8 cellular contexts compared by ENCODE assay signal in the genomic region with DNA sequence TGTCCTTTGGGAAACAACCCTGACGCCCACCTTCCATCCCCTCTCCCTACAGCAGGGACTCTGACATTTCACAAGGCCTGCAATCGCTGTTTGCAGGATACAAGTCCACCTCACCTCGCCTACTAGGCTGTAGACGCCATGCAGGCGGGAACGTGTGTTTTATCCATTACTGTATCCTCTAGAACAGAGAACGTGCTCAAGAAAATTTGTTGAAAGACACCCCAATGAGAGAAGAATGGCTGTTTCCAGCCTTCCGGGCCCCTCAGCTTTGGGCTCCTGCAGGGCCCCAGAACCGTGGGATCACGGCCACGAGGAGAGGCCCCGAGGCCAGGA. TPM values are rescaled to one million over a fixed set of nuclear protein-coding genes. Genes with fewer than 3 reads are reported as not detected.
A peak's percentile ranks its signal among the peaks of the same experiment; 100 is the strongest.
DNase-seq lines count a peak whose midpoint lies in the region; ATAC-seq and TF ChIP-seq lines count a peak whose summit lies in the region.

No MANE protein-coding gene starts in this region.

- H3K27me3 ChIP-seq in CD4-positive, CD25-positive, alpha-beta regulatory T cell (ENCODE audit: control insufficient read depth, insufficient read depth, low read length): no peaks in the 10 kb centered on the region
- H3K27me3 ChIP-seq in dorsolateral prefrontal cortex: no peaks in the 10 kb centered on the region

- no peaks in the 10 kb centered on the region for H3K9me3 ChIP-seq in CD4-positive, CD25-positive, alpha-beta regulatory T cell (ENCODE audit: control insufficient read depth in 2 of 2, low read length in 2 of 2)

- intact Hi-C loops in dorsolateral prefrontal cortex (cut with DNase I): loop anchor here (2.0 to 10.0 kb wide), 5 partner anchors 33 to 245 kb away; partner anchors contain the start of gene BTBD17 (in 1 of the 2)

- peak; percentile 9 for TF ChIP-seq POLR2A in NB4 (IDR thresholded peaks at IDR 0.05; ENCODE audit: extremely low read depth, insufficient read length)

- H3K36me3 Mint-ChIP-seq in CD4-positive, CD25-positive, alpha-beta regulatory T cell: peaks cover 16% of the 10 kb centered on the region
- peaks cover 30% of the 10 kb centered on the region for H3K36me3 Mint-ChIP-seq in nephron (ENCODE audit: low read depth)

- no peak for TF ChIP-seq CTCF in NB4 (IDR thresholded peaks at IDR 0.05; ENCODE audit: low read depth, low read length)
- TF ChIP-seq CTCF in dorsolateral prefrontal cortex (IDR thresholded peaks at IDR 0.05 in 54 of 56, conservative IDR thresholded peaks at IDR 0.05 in 2 of 56; ENCODE audit: low read depth in 1 of 56, partially characterized antibody in 56 of 56): no peak
- no peak for TF ChIP-seq CTCF in nephron (IDR thresholded peaks at IDR 0.05; ENCODE audit: unreplicated experiment in 3 of 3)

- H3K4me1 ChIP-seq in CD4-positive, CD25-positive, alpha-beta regulatory T cell (ENCODE audit: control insufficient read depth, insufficient read depth, low read length, poor library complexity, severe bottlenecking): peaks cover 55% of the 10 kb centered on the region

- peaks cover 32% of the 10 kb centered on the region for H3K36me3 ChIP-seq in CD4-positive, CD25-positive, alpha-beta regulatory T cell (ENCODE audit: control insufficient read depth, insufficient read depth, low read length)

- no peak overlapping the region for H3K27ac ChIP-seq in CD4-positive, CD25-positive, alpha-beta regulatory T cell (ENCODE audit: insufficient read depth, low read length, poor library complexity, severe bottlenecking)
- H3K27ac ChIP-seq in dorsolateral prefrontal cortex: peak overlapping the region; percentile 51 to 98 (median 93)

- no peaks in the 10 kb centered on the region for H3K27me3 Mint-ChIP-seq in CD4-positive, CD25-positive, alpha-beta regulatory T cell
- peaks cover 4% of the 10 kb centered on the region for H3K27me3 Mint-ChIP-seq in nephron (ENCODE audit: low read depth)

- H3K4me1 Mint-ChIP-seq in CD4-positive, CD25-positive, alpha-beta regulatory T cell: peaks cover 6 to 78% (median 30%) of the 10 kb centered on the region in 4 donors
- peaks cover 62% of the 10 kb centered on the region for H3K4me1 Mint-ChIP-seq in nephron

- DNase-seq in CD4-positive, CD25-positive, alpha-beta regulatory T cell: no peak
- DNase-seq in NB4 (ENCODE audit: low read depth) (no peak), dorsolateral prefrontal cortex (no peak), NCI-H2171 treated with DMSO at 0.1 percent for 48 hours (lab: John Stamatoyannopoulos, UW) (no peak), NCI-H2227 (lab: John Stamatoyannopoulos, UW; ENCODE audit: unreplicated experiment) (no peak), amniotic stem cell (lab: John Stamatoyannopoulos, UW) (no peak)

- H3K4me3 Mint-ChIP-seq in CD4-positive, CD25-positive, alpha-beta regulatory T cell: peak overlapping the region; percentile 88 to 95 (median 92)
- peak overlapping the region; percentile 82 to 87 (median 86) for H3K4me3 Mint-ChIP-seq in nephron

- no peaks in the 10 kb centered on the region for H3K9me3 Mint-ChIP-seq in CD4-positive, CD25-positive, alpha-beta regulatory T cell
- H3K9me3 Mint-ChIP-seq in nephron: no peaks in the 10 kb centered on the region

- H3K27ac Mint-ChIP-seq in CD4-positive, CD25-positive, alpha-beta regulatory T cell: peak overlapping the region; percentile 70 to 95 (median 83)
- peak overlapping the region in 2 of 3 experiments; percentile 26 to 54 for H3K27ac Mint-ChIP-seq in nephron

- no peak for ATAC-seq in CD4-positive, CD25-positive, alpha-beta regulatory T cell (ENCODE audit: low read depth in 2 of 2)
- ATAC-seq in HG02642 (IDR thresholded peaks at IDR 0.05; ENCODE audit: poor library complexity, unreplicated experiment): no peak

- no peak overlapping the region for H3K4me3 ChIP-seq in CD4-positive, CD25-positive, alpha-beta regulatory T cell (ENCODE audit: low read depth, low read length)
- H3K4me3 ChIP-seq in NB4 (ENCODE audit: low read depth, low read length): no peak overlapping the region
- peak overlapping the region; percentile 46 to 85 (median 73) for H3K4me3 ChIP-seq in dorsolateral prefrontal cortex

RNA-seq across cellular contexts. Expression of gene TTYH2, which starts 1.5 kb away (rescaled TPM):
- 23.3 TPM for total RNA-seq in CD4-positive, CD25-positive, alpha-beta regulatory T cell
- polyA plus RNA-seq in CD4-positive, CD25-positive, alpha-beta regulatory T cell: 10 to 100 TPM in 2 of 4 donors, 1 to 10 TPM in 2; 6.7 to 13.8 (median 9.9) TPM
- total RNA-seq in dorsolateral prefrontal cortex: 100 to 1,000 TPM in 71 of 120 experiments, 10 to 100 TPM in 49; 29.4 to 409 (median 112) TPM

RNA-seq across cellular contexts. Expression of gene RPL38, which starts 8.4 kb away (rescaled TPM):
- 1,316 TPM for total RNA-seq in CD4-positive, CD25-positive, alpha-beta regulatory T cell
- 1,000 to 10,000 TPM; 1,826 to 2,253 (median 2,137) TPM for polyA plus RNA-seq in CD4-positive, CD25-positive, alpha-beta regulatory T cell
- total RNA-seq in dorsolateral prefrontal cortex: 100 to 1,000 TPM; 444 to 745 (median 535) TPM

Comparison
In these comparisons a context has a peak if more than half of its experiments do, and no peak if none do; other contexts are left out.
1. H3K4me3 ChIP-seq: peak in dorsolateral prefrontal cortex (59 of 59); none in CD4-positive, CD25-positive, alpha-beta regulatory T cell (single experiment) and NB4 (single experiment).